1 cellular context compared by ENCODE assay signal in genomic region chr22:23270212-23270733, GRCh38.
TF ChIP-seq lines count a peak whose summit lies in the region.

No MANE protein-coding gene starts in this region.

TF ChIP-seq in K562, 482 proteins besides CTCF, POLR2A, EP300 and RAD21 (continued from another document):
- TF ChIP-seq ZBTB40 (IDR thresholded peaks at IDR 0.05) (no peak), ZBTB40 (CRISPR knock-in tag; IDR thresholded peaks at IDR 0.05) (no peak), ZNF384 (IDR thresholded peaks at IDR 0.05; ENCODE audit: low read depth, low read length) (0 out of 2 replicates have a peak, but pooled peaks have one; percentile 21), GTF2E2 (tag; IDR thresholded peaks at IDR 0.05) (no peak), NFATC3 (IDR thresholded peaks at IDR 0.05) (no peak), RBM14 (IDR thresholded peaks at IDR 0.05; ENCODE audit: borderline replicate concordance, insufficient read depth, low read depth, low read length) (no peak), HDAC8 (tag; IDR thresholded peaks at IDR 0.05) (no peak), ILK (tag; IDR thresholded peaks at IDR 0.05; ENCODE audit: borderline replicate concordance, low read depth) (no peak), TSHZ1 (CRISPR knock-in tag; IDR thresholded peaks at IDR 0.05) (no peak), DPF2 (IDR thresholded peaks at IDR 0.05) (no peak), HMBOX1 (IDR thresholded peaks at IDR 0.05) (no peak), ZNF253 (CRISPR knock-in tag; conservative IDR thresholded peaks at IDR 0.05) (no peak), JUNB (CRISPR knock-in tag; conservative IDR thresholded peaks at IDR 0.05) (no peak), NUFIP1 (IDR thresholded peaks at IDR 0.05; ENCODE audit: partially characterized antibody) (no peak), PHF21A (IDR thresholded peaks at IDR 0.05; ENCODE audit: borderline replicate concordance, low read depth) (no peak), NFXL1 (CRISPR knock-in tag; IDR thresholded peaks at IDR 0.05) (no peak), STAT6 (CRISPR knock-in tag; IDR thresholded peaks at IDR 0.05) (0 out of 2 replicates have a peak, but pooled peaks have one; percentile 30), CC2D1A (IDR thresholded peaks at IDR 0.05) (no peak), EHMT2 (IDR thresholded peaks at IDR 0.05) (no peak), TCF7L2 (IDR thresholded peaks at IDR 0.05; ENCODE audit: low read depth, low read length) (0 out of 2 replicates have a peak, but pooled peaks have one; percentile 4), MBD1 (CRISPR knock-in tag; IDR thresholded peaks at IDR 0.05) (no peak), SP1 (CRISPR knock-in tag; IDR thresholded peaks at IDR 0.05) (no peak), ZKSCAN1 (IDR thresholded peaks at IDR 0.05; ENCODE audit: low read depth, low read length) (0 out of 2 replicates have a peak, but pooled peaks have one; percentile 8), GTF2F1 (IDR thresholded peaks at IDR 0.05; ENCODE audit: low read depth, low read length) (no peak; the same call in 1 of the 2 replicates), CBFA2T3 (IDR thresholded peaks at IDR 0.05) (peak; percentile 52), KHSRP (IDR thresholded peaks at IDR 0.05) (no peak), MYC (IDR thresholded peaks at IDR 0.05; ENCODE audit: low read depth, low read length) (0 out of 2 replicates have a peak, but pooled peaks have one; percentile 33), MYC (CRISPR knock-in tag; IDR thresholded peaks at IDR 0.05; ENCODE audit: borderline replicate concordance, low read depth) (no peak), MAFK (IDR thresholded peaks at IDR 0.05; ENCODE audit: low read length) (peak; percentile 99)
